In genomic region chr14:90060312-90060964, GRCh38 we compare ENCODE assay signal across 8 cellular contexts. TPM values are rescaled to one million over a fixed set of nuclear protein-coding genes. Genes with fewer than 3 reads are reported as not detected.
DNase-seq lines count a peak whose midpoint lies in the region; ATAC-seq and TF ChIP-seq lines count a peak whose summit lies in the region.

No MANE protein-coding gene starts in this region.

- H3K4me3 Mint-ChIP-seq in natural killer cell = peak overlapping the region; percentile 77

- peak; percentile 78 for DNase-seq in activated effector memory CD4-positive, alpha-beta T cell treated with anti-CD3 and anti-CD28 coated beads, Interleukin-2, amount 50 U/mL, for 16 hours
- DNase-seq in activated effector memory CD4-positive, alpha-beta T cell treated with Interleukin-2 at 50 U/mL for 16 hours = no peak
- DNase-seq in NCI-H2171 treated with DMSO at 0.1 percent for 48 hours (lab: John Stamatoyannopoulos, UW) (peak; percentile 89), activated T-cell treated with anti-CD3 and anti-CD28 coated beads for 24 hours (ENCODE audit: low read depth) (peak; percentile 17), fibroblast of mammary gland (ENCODE audit: low read depth) (peak; percentile 27), natural killer cell (no peak), stomach (peak; percentile 42)

- no peak for TF ChIP-seq POLR2A in stomach (IDR thresholded peaks at IDR 0.05)

- H3K27ac Mint-ChIP-seq in natural killer cell = no peak overlapping the region

- H3K4me1 ChIP-seq in stomach = peaks cover 24 to 34% (median 30%) of the 10 kb centered on the region in 4 donors

- no peak for TF ChIP-seq EP300 in stomach (IDR thresholded peaks at IDR 0.05)

- H3K4me1 Mint-ChIP-seq in natural killer cell = peaks cover 16 to 27% of the 10 kb centered on the region in 2 donors

- 0 to 2% (median 0%) methylated on average over 29 to 80 of the region's 80 CpGs for WGBS in stomach, 5 donors

- H3K9me3 Mint-ChIP-seq in natural killer cell = no peaks in the 10 kb centered on the region

- H3K27me3 Mint-ChIP-seq in natural killer cell (ENCODE audit: low read depth in 2 of 2) = peaks cover 59 to 70% of the 10 kb centered on the region in 2 donors

- peak; percentile 26 for TF ChIP-seq CTCF in fibroblast of mammary gland (conservative IDR thresholded peaks at IDR 0.05; ENCODE audit: control insufficient read depth, insufficient read depth, low read depth, low read length)
- no peak for TF ChIP-seq CTCF in natural killer cell (IDR thresholded peaks at IDR 0.05)
- no peak for TF ChIP-seq CTCF in stomach (IDR thresholded peaks at IDR 0.05)

- H3K36me3 Mint-ChIP-seq in natural killer cell = peaks cover 9% of the 10 kb centered on the region

- intact Hi-C loops in natural killer cell (cut with micrococcal nuclease) (no loop called here), stomach (cut with DNase I; ENCODE audit: low total_unique reads) (no loop called here)

- peaks cover 14 to 90% (median 50%) of the 10 kb centered on the region in 3 donors for H3K27me3 ChIP-seq in stomach

- H3K27ac ChIP-seq in stomach = no peak overlapping the region

- H3K36me3 ChIP-seq in stomach = no peaks in the 10 kb centered on the region

- H3K4me3 ChIP-seq in fibroblast of mammary gland (ENCODE audit: control insufficient read depth, low read depth, low read length) = peak overlapping the region; percentile 2
- H3K4me3 ChIP-seq in stomach = peak overlapping the region; percentile 43 to 63 (median 53)

- peak; percentile 58 for ATAC-seq in HG02884 (IDR thresholded peaks at IDR 0.05; ENCODE audit: unreplicated experiment)
- peak in 2 of 3 donors; percentile 58 to 76 for ATAC-seq in natural killer cell

- peaks cover 0 to 3% (median 0%) of the 10 kb centered on the region in 4 donors for H3K9me3 ChIP-seq in stomach

RNA-seq across cellular contexts. Expression of gene KCNK13, which starts 1.4 kb away (rescaled TPM):
- total RNA-seq in natural killer cell (not detected), stomach (1 to 10 TPM in 1 of 5 donors, under 1 TPM in 1, not detected in 3; 0.55 to 2.5 TPM)
- polyA plus RNA-seq in stomach = under 1 TPM in 2 of 3 donors, not detected in 1; 0.08 to 0.19 TPM

Comparison
In these comparisons a context has a peak if more than half of its experiments do, and no peak if none do; other contexts are left out.
1. DNase-seq: peak in activated effector memory CD4-positive, alpha-beta T cell treated with anti-CD3 and anti-CD28 coated beads, Interleukin-2, amount 50 U/mL, for 16 hours (single experiment), NCI-H2171 treated with DMSO at 0.1 percent for 48 hours (single experiment), activated T-cell treated with anti-CD3 and anti-CD28 coated beads for 24 hours (single experiment), fibroblast of mammary gland (single experiment) and stomach (single experiment); none in activated effector memory CD4-positive, alpha-beta T cell treated with Interleukin-2 at 50 U/mL for 16 hours (single experiment) and natural killer cell (single experiment).